ENCODE assay signal across 31 cellular contexts in the genomic region with DNA sequence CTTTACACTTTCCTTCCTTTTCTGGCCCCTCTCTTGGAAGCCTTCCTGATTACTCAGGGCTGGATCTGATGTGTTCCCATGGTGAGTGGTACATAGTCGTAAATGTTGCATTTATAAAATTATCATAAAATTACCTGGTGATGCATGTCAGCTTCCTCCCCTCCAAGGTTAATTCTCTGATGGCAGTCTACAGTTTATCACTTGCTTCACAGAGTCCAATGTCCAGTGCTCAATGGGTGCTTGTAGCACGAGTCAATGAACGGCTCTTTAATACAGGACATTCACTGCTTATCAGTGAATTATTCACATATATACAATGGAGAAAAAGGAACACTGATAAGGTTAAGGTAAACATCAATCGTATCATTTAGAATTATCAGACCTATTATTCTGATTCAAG. TPM values are rescaled to one million over a fixed set of nuclear protein-coding genes. Genes with fewer than 3 reads are reported as not detected.
"Had no signal": no experiment of that assay in that cellular context is flagged by ENCODE, and none has a peak within 500 bp of the region (broad histone marks: within the 10 kb centered on the region; RNA-seq: fewer than 3 reads in every experiment).

No MANE protein-coding gene starts in this region.

- H3K4me3 ChIP-seq: adrenal gland, ascending aorta, coronary artery, dorsolateral prefrontal cortex, left lung, lung, ovary, skin epidermis, thoracic aorta, uterus had no signal

- H3K9me3 ChIP-seq: adrenal gland, ascending aorta, left lung, ovary, thoracic aorta, uterus had no signal

- DNase-seq: activated CD4-positive, alpha-beta T cell treated with anti-CD3 and anti-CD28 coated beads for 36 hours; activated CD4-positive, CD25-positive, alpha-beta regulatory T cell; activated effector memory CD4-positive, alpha-beta T cell treated with Interleukin-2 at 50 U/mL for 16 hours; activated naive CD4-positive, alpha-beta T cell treated with Interleukin-2 at 50 U/mL for 16 hours; activated naive CD8-positive, alpha-beta T cell treated with anti-CD3 and anti-CD28 coated beads for 36 hours; activated T-cell treated with anti-CD3 and anti-CD28 coated beads for 4 hours; adrenal gland; brain microvascular endothelial cell; dorsolateral prefrontal cortex; effector memory CD4-positive, alpha-beta T cell; foreskin fibroblast; hypothalamus; immature natural killer cell; left lung; naive B cell; nephron progenitor cell; ovary; stimulated activated CD4-positive, alpha-beta T cell treated with anti-CD3 and anti-CD28 coated beads, Interleukin-4, amount 100 ng/mL, for 24 hours; uterus had no signal

- H3K27me3 ChIP-seq: adrenal gland, ascending aorta, brain microvascular endothelial cell, dorsolateral prefrontal cortex, ovary, uterus had no signal

- H3K36me3 ChIP-seq: adrenal gland, ascending aorta, brain microvascular endothelial cell, left lung, ovary, thoracic aorta, uterus had no signal

- H3K27ac ChIP-seq: adrenal gland, ascending aorta, brain microvascular endothelial cell, coronary artery, dorsolateral prefrontal cortex, left lung, ovary, skin epidermis, thoracic aorta, uterus had no signal

- H3K4me1 ChIP-seq: adrenal gland, ascending aorta, left lung, uterus had no signal

- ATAC-seq: activated CD4-positive, alpha-beta T cell treated with anti-CD3 and anti-CD28 coated beads for 36 hours; esophagus mucosa; left lung; sciatic nerve; stimulated activated effector memory CD8-positive, alpha-beta T cell treated with anti-CD3 and anti-CD28 coated beads, Interleukin-12 subunit alpha, Interleukin-12 subunit beta, amount 100 ng/mL, for 72 hours had no signal

RNA-seq across cellular contexts. Expression of gene OXGR1, which starts 27.0 kb away (rescaled TPM):
- total RNA-seq: activated CD4-positive, alpha-beta T cell treated with anti-CD3 and anti-CD28 coated beads for 36 hours; activated naive CD8-positive, alpha-beta T cell treated with anti-CD3 and anti-CD28 coated beads for 36 hours; adrenal gland; ascending aorta; cardiac septum; kidney epithelial cell; progenitor cell of endocrine pancreas; renal cortical epithelial cell; thoracic aorta had no signal
- polyA plus RNA-seq: immature natural killer cell had no signal
